ENCODE assay signal across 1 cellular context in genomic region chr5:114361724-114362196, GRCh38.
A peak's percentile ranks its signal among the peaks of the same experiment; 100 is the strongest.
TF ChIP-seq lines count a peak whose summit lies in the region.

Gene KCNN2 (plus strand): TSS chr5:114362070. CDS start chr5:114362140, 70 bp downstream.

TF ChIP-seq in GM12878, 131 proteins besides CTCF, POLR2A, EP300 and RAD21 (continued from another document):
- no peak for TF ChIP-seq ATF3 (IDR thresholded peaks at IDR 0.05; ENCODE audit: borderline replicate concordance, extremely low read depth, low read depth, low read length)
- TF ChIP-seq ZNF217 (IDR thresholded peaks at IDR 0.05) = no peak
- peak in 1 of 2 experiments; percentile 46; a peak in 2 of 4 replicates for TF ChIP-seq BHLHE40 (IDR thresholded peaks at IDR 0.05; ENCODE audit: borderline replicate concordance in 1 of 2, low read depth in 2 of 2, low read length in 1 of 2)
- no peak for TF ChIP-seq DPF2 (IDR thresholded peaks at IDR 0.05)
- no peak for TF ChIP-seq CEBPB (IDR thresholded peaks at IDR 0.05; ENCODE audit: borderline replicate concordance in 1 of 2, low read depth in 2 of 2, low read length in 2 of 2)
- TF ChIP-seq TAF1 (IDR thresholded peaks at IDR 0.05; ENCODE audit: borderline replicate concordance, low read depth, low read length) = no peak
- no peak for TF ChIP-seq IRF5 (IDR thresholded peaks at IDR 0.05; ENCODE audit: borderline replicate concordance)
- no peak for TF ChIP-seq SMARCA5 (IDR thresholded peaks at IDR 0.05)
- TF ChIP-seq, protein P1, sequence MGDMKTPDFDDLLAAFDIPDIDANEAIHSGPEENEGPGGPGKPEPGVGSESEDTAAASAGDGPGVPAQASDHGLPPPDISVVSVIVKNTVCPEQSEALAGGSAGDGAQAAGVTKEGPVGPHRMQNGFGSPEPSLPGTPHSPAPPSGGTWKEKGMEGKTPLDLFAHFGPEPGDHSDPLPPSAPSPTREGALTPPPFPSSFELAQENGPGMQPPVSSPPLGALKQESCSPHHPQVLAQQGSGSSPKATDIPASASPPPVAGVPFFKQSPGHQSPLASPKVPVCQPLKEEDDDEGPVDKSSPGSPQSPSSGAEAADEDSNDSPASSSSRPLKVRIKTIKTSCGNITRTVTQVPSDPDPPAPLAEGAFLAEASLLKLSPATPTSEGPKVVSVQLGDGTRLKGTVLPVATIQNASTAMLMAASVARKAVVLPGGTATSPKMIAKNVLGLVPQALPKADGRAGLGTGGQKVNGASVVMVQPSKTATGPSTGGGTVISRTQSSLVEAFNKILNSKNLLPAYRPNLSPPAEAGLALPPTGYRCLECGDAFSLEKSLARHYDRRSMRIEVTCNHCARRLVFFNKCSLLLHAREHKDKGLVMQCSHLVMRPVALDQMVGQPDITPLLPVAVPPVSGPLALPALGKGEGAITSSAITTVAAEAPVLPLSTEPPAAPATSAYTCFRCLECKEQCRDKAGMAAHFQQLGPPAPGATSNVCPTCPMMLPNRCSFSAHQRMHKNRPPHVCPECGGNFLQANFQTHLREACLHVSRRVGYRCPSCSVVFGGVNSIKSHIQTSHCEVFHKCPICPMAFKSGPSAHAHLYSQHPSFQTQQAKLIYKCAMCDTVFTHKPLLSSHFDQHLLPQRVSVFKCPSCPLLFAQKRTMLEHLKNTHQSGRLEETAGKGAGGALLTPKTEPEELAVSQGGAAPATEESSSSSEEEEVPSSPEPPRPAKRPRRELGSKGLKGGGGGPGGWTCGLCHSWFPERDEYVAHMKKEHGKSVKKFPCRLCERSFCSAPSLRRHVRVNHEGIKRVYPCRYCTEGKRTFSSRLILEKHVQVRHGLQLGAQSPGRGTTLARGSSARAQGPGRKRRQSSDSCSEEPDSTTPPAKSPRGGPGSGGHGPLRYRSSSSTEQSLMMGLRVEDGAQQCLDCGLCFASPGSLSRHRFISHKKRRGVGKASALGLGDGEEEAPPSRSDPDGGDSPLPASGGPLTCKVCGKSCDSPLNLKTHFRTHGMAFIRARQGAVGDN (IDR thresholded peaks at IDR 0.05) = no peak
- TF ChIP-seq MEF2A (IDR thresholded peaks at IDR 0.05; ENCODE audit: insufficient read depth, low read depth, low read length) = no peak
- no peak for TF ChIP-seq RUNX3 (IDR thresholded peaks at IDR 0.05; ENCODE audit: low read length)
- TF ChIP-seq, protein P2, sequence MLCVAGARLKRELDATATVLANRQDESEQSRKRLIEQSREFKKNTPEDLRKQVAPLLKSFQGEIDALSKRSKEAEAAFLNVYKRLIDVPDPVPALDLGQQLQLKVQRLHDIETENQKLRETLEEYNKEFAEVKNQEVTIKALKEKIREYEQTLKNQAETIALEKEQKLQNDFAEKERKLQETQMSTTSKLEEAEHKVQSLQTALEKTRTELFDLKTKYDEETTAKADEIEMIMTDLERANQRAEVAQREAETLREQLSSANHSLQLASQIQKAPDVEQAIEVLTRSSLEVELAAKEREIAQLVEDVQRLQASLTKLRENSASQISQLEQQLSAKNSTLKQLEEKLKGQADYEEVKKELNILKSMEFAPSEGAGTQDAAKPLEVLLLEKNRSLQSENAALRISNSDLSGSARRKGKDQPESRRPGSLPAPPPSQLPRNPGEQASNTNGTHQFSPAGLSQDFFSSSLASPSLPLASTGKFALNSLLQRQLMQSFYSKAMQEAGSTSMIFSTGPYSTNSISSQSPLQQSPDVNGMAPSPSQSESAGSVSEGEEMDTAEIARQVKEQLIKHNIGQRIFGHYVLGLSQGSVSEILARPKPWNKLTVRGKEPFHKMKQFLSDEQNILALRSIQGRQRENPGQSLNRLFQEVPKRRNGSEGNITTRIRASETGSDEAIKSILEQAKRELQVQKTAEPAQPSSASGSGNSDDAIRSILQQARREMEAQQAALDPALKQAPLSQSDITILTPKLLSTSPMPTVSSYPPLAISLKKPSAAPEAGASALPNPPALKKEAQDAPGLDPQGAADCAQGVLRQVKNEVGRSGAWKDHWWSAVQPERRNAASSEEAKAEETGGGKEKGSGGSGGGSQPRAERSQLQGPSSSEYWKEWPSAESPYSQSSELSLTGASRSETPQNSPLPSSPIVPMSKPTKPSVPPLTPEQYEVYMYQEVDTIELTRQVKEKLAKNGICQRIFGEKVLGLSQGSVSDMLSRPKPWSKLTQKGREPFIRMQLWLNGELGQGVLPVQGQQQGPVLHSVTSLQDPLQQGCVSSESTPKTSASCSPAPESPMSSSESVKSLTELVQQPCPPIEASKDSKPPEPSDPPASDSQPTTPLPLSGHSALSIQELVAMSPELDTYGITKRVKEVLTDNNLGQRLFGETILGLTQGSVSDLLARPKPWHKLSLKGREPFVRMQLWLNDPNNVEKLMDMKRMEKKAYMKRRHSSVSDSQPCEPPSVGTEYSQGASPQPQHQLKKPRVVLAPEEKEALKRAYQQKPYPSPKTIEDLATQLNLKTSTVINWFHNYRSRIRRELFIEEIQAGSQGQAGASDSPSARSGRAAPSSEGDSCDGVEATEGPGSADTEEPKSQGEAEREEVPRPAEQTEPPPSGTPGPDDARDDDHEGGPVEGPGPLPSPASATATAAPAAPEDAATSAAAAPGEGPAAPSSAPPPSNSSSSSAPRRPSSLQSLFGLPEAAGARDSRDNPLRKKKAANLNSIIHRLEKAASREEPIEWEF (IDR thresholded peaks at IDR 0.05; ENCODE audit: insufficient replicate concordance, low read depth, low read length) = no peak
- TF ChIP-seq CREB1 (IDR thresholded peaks at IDR 0.05; ENCODE audit: low read depth) = 0 out of 2 replicates have a peak, but pooled peaks have one; percentile 32
- TF ChIP-seq IRF3 (IDR thresholded peaks at IDR 0.05) = no peak
- peak; percentile 61; the same call in 1 of the 2 replicates for TF ChIP-seq NBN (IDR thresholded peaks at IDR 0.05)
- TF ChIP-seq YBX1 (IDR thresholded peaks at IDR 0.05) = no peak
- TF ChIP-seq CEBPZ (IDR thresholded peaks at IDR 0.05; ENCODE audit: low read depth, low read length) = no peak
- TF ChIP-seq RAD51 (IDR thresholded peaks at IDR 0.05) = no peak
- TF ChIP-seq SMAD5 (IDR thresholded peaks at IDR 0.05; ENCODE audit: low read depth) = no peak
- TF ChIP-seq STAT3 (IDR thresholded peaks at IDR 0.05; ENCODE audit: low read depth, low read length) = no peak
- peak; percentile 24; the same call in 1 of the 2 replicates for TF ChIP-seq IKZF1 (conservative IDR thresholded peaks at IDR 0.05)
- TF ChIP-seq EED (IDR thresholded peaks at IDR 0.05; ENCODE audit: low read depth) = no peak
- TF ChIP-seq ZNF384 (IDR thresholded peaks at IDR 0.05; ENCODE audit: borderline replicate concordance, low read depth, low read length) = no peak
- TF ChIP-seq NFYA (IDR thresholded peaks at IDR 0.05; ENCODE audit: borderline replicate concordance, low read depth, low read length) = no peak
- peak; percentile 96 for TF ChIP-seq ATF7 (IDR thresholded peaks at IDR 0.05; ENCODE audit: low read depth)
- TF ChIP-seq PAX5 (IDR thresholded peaks at IDR 0.05; ENCODE audit: borderline replicate concordance, low read depth, low read length) = no peak
- TF ChIP-seq HCFC1 (IDR thresholded peaks at IDR 0.05; ENCODE audit: low read length) = peak; percentile 38; the same call in 1 of the 2 replicates
- no peak for TF ChIP-seq ZBTB4 (CRISPR knock-in tag; IDR thresholded peaks at IDR 0.05)
- no peak for TF ChIP-seq SREBF1 (IDR thresholded peaks at IDR 0.05; ENCODE audit: low read length)
- no peak for TF ChIP-seq BCL11A (IDR thresholded peaks at IDR 0.05; ENCODE audit: low read depth, low read length)
